In the genomic region with DNA sequence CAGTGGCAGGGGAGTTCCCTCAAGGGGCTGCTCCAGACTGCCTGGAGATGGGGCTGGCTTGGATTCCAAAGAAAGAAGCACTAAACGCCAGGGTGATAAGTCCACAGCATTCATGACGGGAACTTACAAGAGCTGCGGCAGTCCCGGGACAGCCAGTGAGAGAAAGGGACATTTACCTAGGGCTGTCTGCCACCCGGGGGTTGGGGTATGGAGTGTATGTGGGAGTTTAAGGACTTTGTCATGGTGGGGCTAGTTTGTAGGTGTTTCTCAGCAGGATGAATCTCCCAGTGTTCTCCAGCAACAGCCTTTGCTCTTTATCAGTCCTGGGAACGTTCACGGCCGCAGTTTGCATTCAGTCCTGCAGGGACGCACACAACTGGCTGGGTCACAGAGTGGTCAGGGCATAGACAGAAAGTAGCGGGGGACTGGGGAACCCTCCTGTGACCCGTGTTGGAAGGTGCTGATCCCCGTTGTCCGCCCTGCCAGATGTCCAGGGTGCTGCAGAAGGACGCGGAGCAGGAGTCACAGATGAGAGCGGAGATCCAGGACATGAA, we compare ENCODE assay signal across 17 cellular contexts. TPM values are rescaled to one million over a fixed set of nuclear protein-coding genes. Genes with fewer than 3 reads are reported as not detected.
"Had no signal": no experiment of that assay in that cellular context is flagged by ENCODE, and none has a peak within 500 bp of the region (broad histone marks: within the 10 kb centered on the region; RNA-seq: fewer than 3 reads in every experiment).

No MANE protein-coding gene starts in this region.

- DNase-seq: activated CD4-positive, alpha-beta T cell treated with anti-CD3 and anti-CD28 coated beads, Interleukin-2, amount 50 U/mL, for 1 hour; activated naive CD8-positive, alpha-beta T cell treated with anti-CD3 and anti-CD28 coated beads, Interleukin-2, amount 10 ng/mL, durations not matched to agents 7 days and 5 days; dermis blood vessel endothelial cell; hippocampal formation; kidney; left lung; mesenchymal stem cell; natural killer cell; right cardiac atrium; small intestine; stimulated activated CD4-positive, alpha-beta T cell treated with anti-CD3 and anti-CD28 coated beads, Interleukin-4, amount 100 ng/mL, for 4 hours; stimulated activated CD8-positive, alpha-beta memory T cell treated with anti-CD3 and anti-CD28 coated beads, Interleukin-4, amount 100 ng/mL, for 48 hours had no signal

- H3K27me3 Mint-ChIP-seq: activated naive CD8-positive, alpha-beta T cell treated with anti-CD3 and anti-CD28 coated beads, Interleukin-2, amount 10 ng/mL, durations not matched to agents 7 days and 5 days; stimulated activated naive CD8-positive, alpha-beta T cell treated with anti-CD3 and anti-CD28 coated beads, Interleukin-15, Interleukin-2, amounts not matched to agents 100 ng/mL and 50 ng/mL, for 24 hours had no signal

- H3K4me3 Mint-ChIP-seq: activated naive CD8-positive, alpha-beta T cell treated with anti-CD3 and anti-CD28 coated beads, Interleukin-2, amount 10 ng/mL, durations not matched to agents 7 days and 5 days; activated T-helper 1 cell treated with anti-CD3 and anti-CD28 coated beads, Interleukin-12 subunit alpha, Interleukin-12 subunit beta, Interleukin-2, Interleukin-4 antibody, amounts not matched to agents 30 ng/mL and 10 ng/mL and 1 ng/mL, durations not matched to agents 14 hours and 24 hours and 36 hours; stimulated activated naive CD8-positive, alpha-beta T cell treated with anti-CD3 and anti-CD28 coated beads, Interleukin-15, Interleukin-2, amounts not matched to agents 100 ng/mL and 50 ng/mL, for 24 hours had no signal

- H3K27ac ChIP-seq: left lung, prostate gland, suprapubic skin had no signal

- H3K36me3 Mint-ChIP-seq: natural killer cell had no signal

- H3K27ac Mint-ChIP-seq: activated naive CD8-positive, alpha-beta T cell treated with anti-CD3 and anti-CD28 coated beads, Interleukin-2, amount 10 ng/mL, durations not matched to agents 7 days and 5 days; activated T-helper 1 cell treated with anti-CD3 and anti-CD28 coated beads, Interleukin-12 subunit alpha, Interleukin-12 subunit beta, Interleukin-2, Interleukin-4 antibody, amounts not matched to agents 30 ng/mL and 10 ng/mL and 1 ng/mL, durations not matched to agents 14 hours and 24 hours and 36 hours; stimulated activated naive CD8-positive, alpha-beta T cell treated with anti-CD3 and anti-CD28 coated beads, Interleukin-15, Interleukin-2, amounts not matched to agents 100 ng/mL and 50 ng/mL, for 24 hours had no signal

- H3K27me3 ChIP-seq: left lung, suprapubic skin had no signal

- H3K9me3 ChIP-seq: left lung, prostate gland, suprapubic skin had no signal

- H3K9me3 Mint-ChIP-seq: activated naive CD8-positive, alpha-beta T cell treated with anti-CD3 and anti-CD28 coated beads, Interleukin-2, amount 10 ng/mL, durations not matched to agents 7 days and 5 days; activated T-helper 1 cell treated with anti-CD3 and anti-CD28 coated beads, Interleukin-12 subunit alpha, Interleukin-12 subunit beta, Interleukin-2, Interleukin-4 antibody, amounts not matched to agents 30 ng/mL and 10 ng/mL and 1 ng/mL, durations not matched to agents 14 hours and 24 hours and 36 hours; natural killer cell; stimulated activated naive CD8-positive, alpha-beta T cell treated with anti-CD3 and anti-CD28 coated beads, Interleukin-15, Interleukin-2, amounts not matched to agents 100 ng/mL and 50 ng/mL, for 24 hours had no signal

- H3K36me3 ChIP-seq: prostate gland had no signal

- H3K4me1 ChIP-seq: prostate gland had no signal

- H3K4me3 ChIP-seq: left lung, prostate gland, suprapubic skin had no signal

RNA-seq across cellular contexts. Expression of a gene that starts 55.3 kb away (rescaled TPM):
- total RNA-seq: activated naive CD8-positive, alpha-beta T cell treated with anti-CD3 and anti-CD28 coated beads, Interleukin-2, amount 10 ng/mL, durations not matched to agents 7 days and 5 days; activated T-helper 1 cell treated with anti-CD3 and anti-CD28 coated beads, Interleukin-12 subunit alpha, Interleukin-12 subunit beta, Interleukin-2, Interleukin-4 antibody, amounts not matched to agents 30 ng/mL and 10 ng/mL and 1 ng/mL, durations not matched to agents 14 hours and 24 hours and 36 hours; T-helper 2 cell treated with Interferon-gamma antibody and Interleukin-4, amounts not matched to agents 100 ng/mL and 5 ng/mL, for 36 hours had no signal
